14 cellular contexts compared by ENCODE assay signal in genomic region chr14:92847220-92848148, GRCh38. TPM values are rescaled to one million over a fixed set of nuclear protein-coding genes. Genes with fewer than 3 reads are reported as not detected.
DNase-seq lines count a peak whose midpoint lies in the region; ATAC-seq and TF ChIP-seq lines count a peak whose summit lies in the region.
"Had no signal": no experiment of that assay in that cellular context is flagged by ENCODE, and none has a peak within 500 bp of the region (broad histone marks: within the 10 kb centered on the region; RNA-seq: fewer than 3 reads in every experiment).

No MANE protein-coding gene starts in this region.

- in situ Hi-C loops in brain microvascular endothelial cell (cut with HindIII; ENCODE audit: low pct_ligation_motif_present, low sequenced_read_pairs) = no loop called here

- no peak for ATAC-seq in activated CD8-positive, alpha-beta T cell treated with anti-CD3 and anti-CD28 coated beads for 36 hours
- no peak for ATAC-seq in activated CD8-positive, alpha-beta T cell treated with anti-CD3 and anti-CD28 coated beads, Interleukin-2, amount 10 ng/mL, durations not matched to agents 7 days and 5 days

- intact Hi-C loops in activated CD8-positive, alpha-beta T cell treated with anti-CD3 and anti-CD28 coated beads for 36 hours (cut with micrococcal nuclease) = no loop called here
- intact Hi-C loops in spleen (cut with DNase I; ENCODE audit: low total_unique reads) = no loop called here

- peaks cover 0 to 10% (median 0%) of the 10 kb centered on the region in 6 donors for H3K36me3 ChIP-seq in spleen
- H3K36me3 ChIP-seq in brain microvascular endothelial cell (replicated peaks) = no peaks in the 10 kb centered on the region
- H3K36me3 ChIP-seq: right atrium auricular region had no signal

- no peak for TF ChIP-seq POLR2A in spleen (IDR thresholded peaks at IDR 0.05)

- CTCF ChIA-PET in activated CD8-positive, alpha-beta T cell treated with anti-CD3 and anti-CD28 coated beads for 36 hours (lab: Charles Lee) = interaction anchor here (0.7 to 1.4 kb wide), 4 partner anchors 8 to 266 kb away, joined by 3 to 4 read pairs (median 3); no protein-coding TSS in a partner anchor
- CTCF ChIA-PET in activated CD8-positive, alpha-beta T cell treated with anti-CD3 and anti-CD28 coated beads, Interleukin-2, amount 10 ng/mL, durations not matched to agents 7 days and 5 days (lab: Charles Lee) = interaction anchor here (1.3 to 1.4 kb wide), 2 partner anchors 8 to 267 kb away, joined by 3 to 5 read pairs; no protein-coding TSS in a partner anchor
- CTCF ChIA-PET in activated CD4-positive, alpha-beta memory T cell treated with anti-CD3 and anti-CD28 coated beads, Interleukin-2, amount 10 ng/mL, durations not matched to agents 7 days and 5 days (lab: Charles Lee) = no interaction called here

- H3K27ac ChIP-seq in spleen (peak overlapping the region in 6 of 8 donors; percentile 7 to 75 (median 56)), brain microvascular endothelial cell (no peak overlapping the region)
- H3K27ac ChIP-seq: right atrium auricular region had no signal

- POLR2A ChIA-PET in activated CD8-positive, alpha-beta T cell treated with anti-CD3 and anti-CD28 coated beads for 36 hours (lab: Charles Lee) = interaction anchor here (0.7 kb wide), 1 partner anchor 20 kb away, joined by 3 read pairs; no protein-coding TSS in a partner anchor
- POLR2A ChIA-PET in activated CD8-positive, alpha-beta T cell treated with anti-CD3 and anti-CD28 coated beads, Interleukin-2, amount 10 ng/mL, durations not matched to agents 7 days and 5 days (lab: Charles Lee) = interaction anchor here (1.0 to 1.2 kb wide), 2 partner anchors 313 to 337 kb away, joined by 3 read pairs; partner anchors contain the start of genes LYSET and MOAP1
- POLR2A ChIA-PET in activated CD4-positive, alpha-beta memory T cell treated with anti-CD3 and anti-CD28 coated beads, Interleukin-2, amount 10 ng/mL, durations not matched to agents 7 days and 5 days (lab: Charles Lee) = interaction anchor here (1.2 kb wide), 1 partner anchor 52 kb away, joined by 3 read pairs; no protein-coding TSS in a partner anchor

- no peaks in the 10 kb centered on the region for H3K27me3 Mint-ChIP-seq in activated CD8-positive, alpha-beta T cell treated with anti-CD3 and anti-CD28 coated beads for 36 hours
- no peaks in the 10 kb centered on the region for H3K27me3 Mint-ChIP-seq in activated CD8-positive, alpha-beta T cell treated with anti-CD3 and anti-CD28 coated beads, Interleukin-2, amount 10 ng/mL, durations not matched to agents 7 days and 5 days (ENCODE audit: low read depth)
- no peaks in the 10 kb centered on the region for H3K27me3 Mint-ChIP-seq in activated CD4-positive, alpha-beta memory T cell treated with anti-CD3 and anti-CD28 coated beads, Interleukin-2, amount 10 ng/mL, durations not matched to agents 7 days and 5 days

- no peak overlapping the region for H3K4me3 Mint-ChIP-seq in activated CD8-positive, alpha-beta T cell treated with anti-CD3 and anti-CD28 coated beads for 36 hours
- no peak overlapping the region for H3K4me3 Mint-ChIP-seq in activated CD8-positive, alpha-beta T cell treated with anti-CD3 and anti-CD28 coated beads, Interleukin-2, amount 10 ng/mL, durations not matched to agents 7 days and 5 days
- H3K4me3 Mint-ChIP-seq in activated CD4-positive, alpha-beta memory T cell treated with anti-CD3 and anti-CD28 coated beads, Interleukin-2, amount 10 ng/mL, durations not matched to agents 7 days and 5 days = no peak overlapping the region

- DNase-seq in activated CD8-positive, alpha-beta T cell treated with anti-CD3 and anti-CD28 coated beads for 36 hours = peak; percentile 20
- DNase-seq in activated CD8-positive, alpha-beta T cell treated with anti-CD3 and anti-CD28 coated beads, Interleukin-2, amount 10 ng/mL, durations not matched to agents 7 days and 5 days = no peak
- DNase-seq in NCI-H1436 (lab: John Stamatoyannopoulos, UW) (peak; percentile 44), spleen (no peak), glomerular visceral epithelial cell (ENCODE audit: extremely low spot score) (no peak), brain microvascular endothelial cell (no peak)
- DNase-seq in activated CD4-positive, alpha-beta memory T cell treated with anti-CD3 and anti-CD28 coated beads, Interleukin-2, amount 10 ng/mL, durations not matched to agents 7 days and 5 days = no peak
- DNase-seq in activated CD8-positive, alpha-beta memory T cell treated with anti-CD3 and anti-CD28 coated beads, Interleukin-2, amount 50 U/mL, for 4 hours = no peak
- DNase-seq: activated CD4-positive, CD25-positive, alpha-beta regulatory T cell treated with anti-CD3 and anti-CD28 coated beads, Interleukin-2, amount 50 U/mL, for 72 hours; cerebellar nuclear complex; heart right ventricle; NCI-H1092 treated with DMSO at 0.1 percent for 48 hours had no signal

- H3K27me3 ChIP-seq in spleen (replicated peaks in 1 of 7) = peaks cover 0 to 1% (median 0%) of the 10 kb centered on the region in 7 donors
- no peaks in the 10 kb centered on the region for H3K27me3 ChIP-seq in brain microvascular endothelial cell (replicated peaks)
- H3K27me3 ChIP-seq: heart right ventricle, right atrium auricular region had no signal

- peaks cover 0 to 7% (median 0%) of the 10 kb centered on the region in 8 donors for H3K9me3 ChIP-seq in spleen
- H3K9me3 ChIP-seq: right atrium auricular region had no signal

- peaks cover 5% of the 10 kb centered on the region for H3K9me3 Mint-ChIP-seq in activated CD8-positive, alpha-beta T cell treated with anti-CD3 and anti-CD28 coated beads for 36 hours
- peaks cover 10% of the 10 kb centered on the region for H3K9me3 Mint-ChIP-seq in activated CD8-positive, alpha-beta T cell treated with anti-CD3 and anti-CD28 coated beads, Interleukin-2, amount 10 ng/mL, durations not matched to agents 7 days and 5 days (ENCODE audit: insufficient read depth)
- H3K9me3 Mint-ChIP-seq in activated CD4-positive, alpha-beta memory T cell treated with anti-CD3 and anti-CD28 coated beads, Interleukin-2, amount 10 ng/mL, durations not matched to agents 7 days and 5 days = peaks cover 8% of the 10 kb centered on the region

- H3K4me1 Mint-ChIP-seq in activated CD8-positive, alpha-beta T cell treated with anti-CD3 and anti-CD28 coated beads for 36 hours (ENCODE audit: low read depth) = peaks cover 36% of the 10 kb centered on the region
- peaks cover 19% of the 10 kb centered on the region for H3K4me1 Mint-ChIP-seq in activated CD8-positive, alpha-beta T cell treated with anti-CD3 and anti-CD28 coated beads, Interleukin-2, amount 10 ng/mL, durations not matched to agents 7 days and 5 days (ENCODE audit: low read depth)
- peaks cover 43% of the 10 kb centered on the region for H3K4me1 Mint-ChIP-seq in activated CD4-positive, alpha-beta memory T cell treated with anti-CD3 and anti-CD28 coated beads, Interleukin-2, amount 10 ng/mL, durations not matched to agents 7 days and 5 days

- H3K27ac Mint-ChIP-seq in activated CD8-positive, alpha-beta T cell treated with anti-CD3 and anti-CD28 coated beads for 36 hours = peak overlapping the region; percentile 74
- no peak overlapping the region for H3K27ac Mint-ChIP-seq in activated CD8-positive, alpha-beta T cell treated with anti-CD3 and anti-CD28 coated beads, Interleukin-2, amount 10 ng/mL, durations not matched to agents 7 days and 5 days
- peak overlapping the region; percentile 19 for H3K27ac Mint-ChIP-seq in activated CD4-positive, alpha-beta memory T cell treated with anti-CD3 and anti-CD28 coated beads, Interleukin-2, amount 10 ng/mL, durations not matched to agents 7 days and 5 days
- H3K27ac Mint-ChIP-seq: activated T-helper 2 cell treated with anti-CD3 and anti-CD28 coated beads, Interferon-gamma antibody, Interleukin-2, Interleukin-4, amounts not matched to agents 10 μg/mL and 5 μg/mL and 100 μg/mL, durations not matched to agents 14 hours and 24 hours and 36 hours had no signal

- 34 to 48% (median 47%) methylated on average over 8 of the region's 8 CpGs for WGBS in spleen, 5 donors

- H3K36me3 Mint-ChIP-seq in activated CD8-positive, alpha-beta T cell treated with anti-CD3 and anti-CD28 coated beads for 36 hours (ENCODE audit: low read depth) = peaks cover 5% of the 10 kb centered on the region
- no peaks in the 10 kb centered on the region for H3K36me3 Mint-ChIP-seq in activated CD8-positive, alpha-beta T cell treated with anti-CD3 and anti-CD28 coated beads, Interleukin-2, amount 10 ng/mL, durations not matched to agents 7 days and 5 days (ENCODE audit: low read depth)
- peaks cover 18% of the 10 kb centered on the region for H3K36me3 Mint-ChIP-seq in activated CD4-positive, alpha-beta memory T cell treated with anti-CD3 and anti-CD28 coated beads, Interleukin-2, amount 10 ng/mL, durations not matched to agents 7 days and 5 days (ENCODE audit: low read depth)

- peaks cover 0 to 26% (median 14%) of the 10 kb centered on the region in 6 donors for H3K4me1 ChIP-seq in spleen

- H3K4me3 ChIP-seq in spleen (no peak overlapping the region), brain microvascular endothelial cell (ENCODE audit: low read depth, low read length) (no peak overlapping the region)
- H3K4me3 ChIP-seq: heart right ventricle, right atrium auricular region had no signal

- TF ChIP-seq CTCF in activated CD8-positive, alpha-beta T cell treated with anti-CD3 and anti-CD28 coated beads for 36 hours (IDR thresholded peaks at IDR 0.05) = no peak
- TF ChIP-seq CTCF in spleen (IDR thresholded peaks at IDR 0.05 in 8 of 11, conservative IDR thresholded peaks at IDR 0.05 in 3 of 11) (no peak), brain microvascular endothelial cell (IDR thresholded peaks at IDR 0.05; ENCODE audit: low read depth, low read length, missing control alignments) (no peak)

RNA-seq across cellular contexts. Expression of gene GOLGA5, which starts 53.4 kb away (rescaled TPM):
- 10 to 100 TPM; 12.9 to 13.3 TPM for total RNA-seq in activated CD8-positive, alpha-beta T cell treated with anti-CD3 and anti-CD28 coated beads for 36 hours
- 10 to 100 TPM; 15.8 to 16.1 TPM for total RNA-seq in activated CD8-positive, alpha-beta T cell treated with anti-CD3 and anti-CD28 coated beads, Interleukin-2, amount 10 ng/mL, durations not matched to agents 7 days and 5 days
- total RNA-seq in activated CD4-positive, alpha-beta memory T cell treated with anti-CD3 and anti-CD28 coated beads, Interleukin-2, amount 10 ng/mL, durations not matched to agents 7 days and 5 days = 10 to 100 TPM; 22.2 to 24.0 TPM
- 10 to 100 TPM; 23.1 to 37.0 (median 30.6) TPM for total RNA-seq in spleen
- polyA plus RNA-seq in spleen = 10 to 100 TPM; 16.7 to 22.6 (median 18.8) TPM

Comparison
In these comparisons a context has a peak if more than half of its experiments do, and no peak if none do; other contexts are left out.
1. DNase-seq: peak in activated CD8-positive, alpha-beta T cell treated with anti-CD3 and anti-CD28 coated beads for 36 hours (single experiment) and NCI-H1436 (single experiment); none in activated CD8-positive, alpha-beta T cell treated with anti-CD3 and anti-CD28 coated beads, Interleukin-2, amount 10 ng/mL, durations not matched to agents 7 days and 5 days (single experiment), activated CD4-positive, alpha-beta memory T cell treated with anti-CD3 and anti-CD28 coated beads, Interleukin-2, amount 10 ng/mL, durations not matched to agents 7 days and 5 days (single experiment), spleen (single experiment), glomerular visceral epithelial cell (single experiment), activated CD8-positive, alpha-beta memory T cell treated with anti-CD3 and anti-CD28 coated beads, Interleukin-2, amount 50 U/mL, for 4 hours (single experiment) and brain microvascular endothelial cell (single experiment).